In the genomic region with DNA sequence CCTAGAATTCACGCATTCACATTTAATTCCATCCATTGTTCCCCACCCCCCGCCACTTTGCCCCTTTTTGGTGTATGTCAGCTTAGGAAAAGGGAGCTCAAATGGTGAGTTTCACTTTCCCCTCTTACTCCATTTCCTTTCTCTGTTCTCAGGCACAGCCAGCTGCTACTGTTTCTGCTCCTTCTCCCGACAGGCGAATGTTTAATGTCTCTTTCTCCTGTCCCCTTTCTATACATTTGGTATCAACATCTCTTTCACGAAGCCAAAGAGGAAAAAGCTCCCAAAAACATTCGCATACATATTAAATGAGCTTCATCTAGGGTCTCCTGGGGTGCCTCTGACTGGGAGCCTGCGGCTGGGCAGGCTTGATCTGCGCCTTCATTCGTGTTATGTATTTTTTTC, we compare ENCODE assay signal across 11 cellular contexts.
DNase-seq lines count a peak whose midpoint lies in the region; ATAC-seq, FAIRE-seq and TF ChIP-seq lines count a peak whose summit lies in the region.
"Had no signal": no experiment of that assay in that cellular context is flagged by ENCODE, and none has a peak within 500 bp of the region (broad histone marks: within the 10 kb centered on the region; RNA-seq: fewer than 3 reads in every experiment).

No MANE protein-coding gene starts in this region.

- no peak overlapping the region for H2AK5ac ChIP-seq in H1 (ENCODE audit: low read depth, low read length)

- no peaks in the 10 kb centered on the region for H3K79me1 ChIP-seq in H1 (ENCODE audit: low read depth, low read length)

- 12% methylated on average over 9 of the region's 9 CpGs; no CpG with 5 or more reads in 1 of the 2 experiments for WGBS in H1 (ENCODE audit: extremely low coverage in 1 of 2, insufficient coverage in 1 of 2, insufficient read length in 1 of 2, insufficient replicate concordance in 2 of 2, low coverage in 1 of 2, low lambda C conversion rate in 2 of 2, missing lambda C conversion rate in 1 of 2), 2 experiments

- H2BK5ac ChIP-seq in H1 (ENCODE audit: low read depth, low read length) = peak overlapping the region; percentile 15; the same call in 1 of the 2 replicates

- H3K23ac ChIP-seq in H1 (ENCODE audit: insufficient read length) = no peak overlapping the region

- no peak for TF ChIP-seq RAD21 in H1 (IDR thresholded peaks at IDR 0.05 in 1 of 2, conservative IDR thresholded peaks at IDR 0.05 in 1 of 2; ENCODE audit: low read depth in 2 of 2, low read length in 2 of 2)

- H3K4ac ChIP-seq in H1 (replicated peaks; ENCODE audit: insufficient read length, low read depth, low read length) = no peak overlapping the region

- CTCF ChIA-PET in H1 (lab: Charles Lee; ENCODE audit: partially characterized antibody) = interaction anchor here (0.6 to 2.7 kb wide), 7 partner anchors 9 to 1483 kb away, joined by 3 to 22 read pairs (median 3); no protein-coding TSS in a partner anchor

- intact Hi-C loops in Right ventricle myocardium superior (cut with DNase I) = no loop called here
- intact Hi-C loops in left ventricle myocardium superior (cut with micrococcal nuclease) = no loop called here
- intact Hi-C loops in vagina (cut with DNase I) = no loop called here

- no peak overlapping the region for H4K91ac ChIP-seq in H1 (replicated peaks; ENCODE audit: insufficient read length, low read length)

- no peak for TF ChIP-seq EP300 in H1 (IDR thresholded peaks at IDR 0.05; ENCODE audit: borderline replicate concordance in 1 of 2, low read depth in 2 of 2, low read length in 2 of 2)

- H2BK15ac ChIP-seq in H1 (ENCODE audit: low read length) = no peak overlapping the region

- H2BK120ac ChIP-seq in H1 (replicated peaks; ENCODE audit: low read depth, low read length) = no peak overlapping the region

- peaks cover 3 to 9% (median 4%) of the 10 kb centered on the region in 4 experiments; a peak in 4 of 7 replicates for H3K4me1 ChIP-seq in H1 (replicated peaks in 1 of 4; ENCODE audit: control insufficient read depth in 3 of 4, insufficient read depth in 4 of 4, low read length in 3 of 4)
- H3K4me1 ChIP-seq in muscle layer of colon (ENCODE audit: insufficient read depth, low read length) = peaks cover 4% of the 10 kb centered on the region
- peaks cover 7% of the 10 kb centered on the region for H3K4me1 ChIP-seq in vagina
- H3K4me1 ChIP-seq: SJSA1 had no signal

- H2BK20ac ChIP-seq in H1 (ENCODE audit: low read length) = no peak overlapping the region

- H3K9me3 ChIP-seq in H1 (ENCODE audit: insufficient read depth in 2 of 2, low read depth in 1 of 2, low read length in 1 of 2) = no peaks in the 10 kb centered on the region
- no peaks in the 10 kb centered on the region for H3K9me3 ChIP-seq in muscle layer of colon (ENCODE audit: low read length)
- no peaks in the 10 kb centered on the region for H3K9me3 ChIP-seq in vagina
- H3K9me3 ChIP-seq: SJSA1 had no signal

- H3K27ac ChIP-seq in H1 (ENCODE audit: low read depth, low read length) = no peak overlapping the region
- no peak overlapping the region for H3K27ac ChIP-seq in muscle layer of colon (ENCODE audit: low read depth, low read length)
- H3K27ac ChIP-seq in vagina = no peak overlapping the region
- H3K27ac ChIP-seq: C4-2B, SJSA1 had no signal

- no peak overlapping the region; the same call in 1 of the 2 replicates for H3K18ac ChIP-seq in H1 (ENCODE audit: extremely low read depth, low read length)

- peaks cover 1% of the 10 kb centered on the region; the same call in 1 of the 2 replicates for H3K23me2 ChIP-seq in H1 (ENCODE audit: low read depth, low read length)

- H4K5ac ChIP-seq in H1 (ENCODE audit: insufficient read length, low read depth, low read length) = no peak overlapping the region

- TF ChIP-seq POLR2A in H1 (IDR thresholded peaks at IDR 0.05; ENCODE audit: control extremely low read depth in 1 of 2, low read depth in 2 of 2, low read length in 2 of 2) (no peak), vagina (IDR thresholded peaks at IDR 0.05) (no peak)

- no peak overlapping the region for H3K14ac ChIP-seq in H1 (ENCODE audit: insufficient read length)

- peak overlapping the region; percentile 89 for H2AFZ ChIP-seq in H1 (ENCODE audit: low read length)

- peak overlapping the region; percentile 27 for H3K56ac ChIP-seq in H1 (replicated peaks; ENCODE audit: insufficient read length, low read depth, low read length)

- DNase-seq in Right ventricle myocardium superior (no peak), left ventricle myocardium superior (no peak), H1 (ENCODE audit: low read depth in 1 of 2, low spot score in 2 of 2) (no peak), vagina (ENCODE audit: extremely low spot score in 2 of 2) (no peak), SW 1271 (lab: John Stamatoyannopoulos, UW) (no peak)
- DNase-seq in stimulated activated CD4-positive, alpha-beta T cell treated with anti-CD3 and anti-CD28 coated beads, Interleukin-12 subunit alpha, Interleukin-12 subunit beta, amount 100 ng/mL, for 4 hours = no peak

- 0 out of 2 replicates have a peak overlapping the region, but pooled peaks have one; percentile 42 for H2BK12ac ChIP-seq in H1 (ENCODE audit: low read depth, low read length)

- H3K4me2 ChIP-seq in H1 (ENCODE audit: insufficient read depth in 1 of 2, low read depth in 2 of 2, low read length in 2 of 2) = peak overlapping the region; percentile 64 to 79

- no peak overlapping the region for H4K8ac ChIP-seq in H1 (ENCODE audit: extremely low read depth, insufficient read depth, low read length)

- POLR2A ChIA-PET in H1 (lab: Charles Lee; ENCODE audit: partially characterized antibody) = interaction anchor here (0.6 kb wide), 1 partner anchor 10 kb away, joined by 3 read pairs; no protein-coding TSS in a partner anchor

- H3K27me3 ChIP-seq in H1 (replicated peaks in 1 of 4; ENCODE audit: control insufficient read depth in 3 of 4, extremely low read depth in 1 of 4, insufficient read depth in 3 of 4, low read length in 3 of 4) (no peaks in the 10 kb centered on the region), muscle layer of colon (ENCODE audit: control insufficient read depth in 1 of 2, insufficient read depth in 2 of 2, low read length in 2 of 2) (no peaks in the 10 kb centered on the region), vagina (no peaks in the 10 kb centered on the region)

- H4K20me1 ChIP-seq in H1 (replicated peaks in 1 of 2; ENCODE audit: control insufficient read depth in 1 of 2, insufficient read depth in 2 of 2, low read length in 2 of 2) = no peaks in the 10 kb centered on the region

- ATAC-seq in Right ventricle myocardium superior (ENCODE audit: poor library complexity) (peak; percentile 55), left ventricle myocardium superior (no peak), HG03442 (IDR thresholded peaks at IDR 0.05; ENCODE audit: unreplicated experiment) (no peak)

- TF ChIP-seq CTCF in H1 (IDR thresholded peaks at IDR 0.05; ENCODE audit: control extremely low read depth in 1 of 3, insufficient read depth in 1 of 3, low read depth in 1 of 3, low read length in 3 of 3) = no peak
- no peak for TF ChIP-seq CTCF in vagina (IDR thresholded peaks at IDR 0.05)

- no peaks in the 10 kb centered on the region for H3K36me3 ChIP-seq in H1 (ENCODE audit: control insufficient read depth in 2 of 4, insufficient read depth in 4 of 4, low read length in 3 of 4)
- H3K36me3 ChIP-seq in muscle layer of colon (ENCODE audit: insufficient read depth, low read length) = no peaks in the 10 kb centered on the region
- H3K36me3 ChIP-seq in vagina = no peaks in the 10 kb centered on the region
- H3K36me3 ChIP-seq: SJSA1 had no signal

- H3K79me2 ChIP-seq in H1 (ENCODE audit: control insufficient read depth in 1 of 2, insufficient read depth in 2 of 2, low read length in 2 of 2) = no peaks in the 10 kb centered on the region

- H3K9ac ChIP-seq in H1 (replicated peaks in 1 of 4; ENCODE audit: extremely low read depth in 1 of 4, low read depth in 3 of 4, low read length in 3 of 4) (peak overlapping the region in 1 of 4 experiments; percentile 2; a peak in 2 of 7 replicates), muscle layer of colon (ENCODE audit: low read length) (no peak overlapping the region)

- H3K4me3 ChIP-seq in H1 (ENCODE audit: extremely low read depth in 1 of 4, insufficient read depth in 2 of 4, low read depth in 3 of 4, low read length in 4 of 4) (peak overlapping the region; percentile 14 to 46 (median 22); a peak in 6 of 8 replicates), muscle layer of colon (ENCODE audit: low read depth in 1 of 2, low read length in 2 of 2) (peak overlapping the region; percentile 11 to 60), vagina (peak overlapping the region; percentile 28 to 33)
- H3K4me3 ChIP-seq: SJSA1 had no signal

- FAIRE-seq in H1 (lab: Jason Lieb, UNC) = no peak
- FAIRE-seq: GM18507 had no signal

TF ChIP-seq in H1, 55 proteins besides CTCF, POLR2A, EP300 and RAD21:
- TF ChIP-seq SIN3A (conservative IDR thresholded peaks at IDR 0.05 in 1 of 2, IDR thresholded peaks at IDR 0.05 in 1 of 2; ENCODE audit: low read depth in 1 of 2, low read length in 2 of 2) (no peak), FOSL1 (IDR thresholded peaks at IDR 0.05; ENCODE audit: insufficient read depth, low read depth, low read length) (no peak), SRF (IDR thresholded peaks at IDR 0.05; ENCODE audit: low read depth, low read length) (no peak), JUN (IDR thresholded peaks at IDR 0.05; ENCODE audit: low read depth, low read length) (no peak), YY1 (IDR thresholded peaks at IDR 0.05; ENCODE audit: low read depth, low read length) (no peak), RBBP5 (IDR thresholded peaks at IDR 0.05; ENCODE audit: borderline replicate concordance, low read depth, low read length) (peak; percentile 77; the same call in 1 of the 2 replicates), GABPA (IDR thresholded peaks at IDR 0.05; ENCODE audit: borderline replicate concordance, insufficient read depth, low read length) (no peak), TAF1 (IDR thresholded peaks at IDR 0.05; ENCODE audit: low read depth, low read length) (no peak), CTBP2 (IDR thresholded peaks at IDR 0.05; ENCODE audit: borderline replicate concordance, insufficient read depth, insufficient read length, low read length) (no peak), KDM4A (IDR thresholded peaks at IDR 0.05; ENCODE audit: low read depth, low read length, severe bottlenecking) (no peak), ASH2L (IDR thresholded peaks at IDR 0.05; ENCODE audit: low read length) (peak; percentile 94), NRF1 (IDR thresholded peaks at IDR 0.05; ENCODE audit: low read depth, low read length) (no peak), BACH1 (IDR thresholded peaks at IDR 0.05; ENCODE audit: low read length) (no peak), CEBPB (IDR thresholded peaks at IDR 0.05; ENCODE audit: low read depth, low read length) (no peak)
TF ChIP-seq in H1: peak in this region for 2.
